20 cellular contexts compared by ENCODE assay signal in the genomic region with DNA sequence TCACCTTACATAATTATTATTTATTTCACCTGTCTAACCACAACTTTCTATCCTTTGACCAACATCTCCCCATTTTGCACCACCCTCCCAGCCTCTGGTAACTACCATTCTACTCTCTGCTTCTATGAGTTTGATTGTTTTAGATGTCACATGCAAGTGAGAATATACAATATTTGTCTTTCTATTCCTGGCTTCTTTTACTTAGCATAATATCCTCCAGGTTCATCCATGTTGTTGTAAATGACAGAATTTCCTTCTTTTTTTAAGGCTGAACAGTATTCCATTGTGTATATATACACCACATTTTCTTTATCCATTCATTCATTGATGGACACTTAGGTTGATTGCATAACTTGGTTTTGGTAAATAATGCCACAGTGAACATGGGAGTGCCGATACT.
"Had no signal": no experiment of that assay in that cellular context is flagged by ENCODE, and none has a peak within 500 bp of the region (broad histone marks: within the 10 kb centered on the region; RNA-seq: fewer than 3 reads in every experiment).

No MANE protein-coding gene starts in this region.

- H2AFZ ChIP-seq: neural progenitor cell had no signal

- H3K27ac ChIP-seq: cardiac muscle cell, heart right ventricle, lower lobe of right lung, neural progenitor cell, transverse colon, uterus had no signal

- H3K4me2 ChIP-seq: neural progenitor cell had no signal

- H3K9me3 Mint-ChIP-seq: activated B cell treated with CpG ODN at 0.5 μM for 24 hours; activated CD4-positive, alpha-beta memory T cell treated with anti-CD3 and anti-CD28 coated beads for 36 hours; stimulated activated effector memory CD8-positive, alpha-beta T cell treated with anti-CD3 and anti-CD28 coated beads, Interleukin-12 subunit alpha, Interleukin-12 subunit beta, amount 100 ng/mL, for 72 hours had no signal

- DNase-seq: activated B cell treated with CpG ODN at 0.5 μM for 24 hours; activated CD4-positive, alpha-beta memory T cell treated with anti-CD3 and anti-CD28 coated beads for 36 hours; activated CD4-positive, alpha-beta T cell treated with anti-CD3 and anti-CD28 coated beads for 36 hours; cortex of kidney; heart right ventricle; islet precursor cell; left colon; lower lobe of right lung; mesendoderm; mucosa of descending colon; posterior cingulate gyrus; small intestine; stimulated activated CD4-positive, alpha-beta T cell treated with anti-CD3 and anti-CD28 coated beads, Interleukin-2, amount 100 ng/mL, for 24 hours; T1000; transverse colon; uterus had no signal

- H3K9ac ChIP-seq: neural progenitor cell had no signal

- H3K27ac Mint-ChIP-seq: activated B cell treated with CpG ODN at 0.5 μM for 24 hours; activated CD4-positive, alpha-beta memory T cell treated with anti-CD3 and anti-CD28 coated beads for 36 hours; activated CD4-positive, alpha-beta T cell treated with anti-CD3 and anti-CD28 coated beads for 36 hours; neural progenitor cell had no signal

- H3K4me3 ChIP-seq: cardiac muscle cell, heart right ventricle, lower lobe of right lung, mucosa of descending colon, neural progenitor cell, transverse colon, uterus had no signal

- ATAC-seq: activated CD4-positive, alpha-beta T cell treated with anti-CD3 and anti-CD28 coated beads for 36 hours; heart right ventricle; left colon; lower lobe of right lung; mucosa of descending colon; sciatic nerve; stimulated activated effector memory CD8-positive, alpha-beta T cell treated with anti-CD3 and anti-CD28 coated beads, Interleukin-12 subunit alpha, Interleukin-12 subunit beta, amount 100 ng/mL, for 72 hours had no signal

- H3K27me3 Mint-ChIP-seq: activated B cell treated with CpG ODN at 0.5 μM for 24 hours; activated CD4-positive, alpha-beta memory T cell treated with anti-CD3 and anti-CD28 coated beads for 36 hours; activated CD4-positive, alpha-beta T cell treated with anti-CD3 and anti-CD28 coated beads for 36 hours had no signal

- H3K9me3 ChIP-seq: heart right ventricle, lower lobe of right lung, mucosa of descending colon, transverse colon, uterus had no signal

- H3K36me3 ChIP-seq: cardiac muscle cell, heart right ventricle, lower lobe of right lung, transverse colon, uterus had no signal

- H3K4me1 ChIP-seq: neural progenitor cell, uterus had no signal

- H3K4me1 Mint-ChIP-seq: neural progenitor cell had no signal

- H3K27me3 ChIP-seq: cardiac muscle cell, heart right ventricle, neural progenitor cell, transverse colon, uterus had no signal

- H3K4me3 Mint-ChIP-seq: activated B cell treated with CpG ODN at 0.5 μM for 24 hours; activated CD4-positive, alpha-beta memory T cell treated with anti-CD3 and anti-CD28 coated beads for 36 hours; activated CD4-positive, alpha-beta T cell treated with anti-CD3 and anti-CD28 coated beads for 36 hours; neural progenitor cell had no signal
